21 cellular contexts compared by ENCODE assay signal in the genomic region with DNA sequence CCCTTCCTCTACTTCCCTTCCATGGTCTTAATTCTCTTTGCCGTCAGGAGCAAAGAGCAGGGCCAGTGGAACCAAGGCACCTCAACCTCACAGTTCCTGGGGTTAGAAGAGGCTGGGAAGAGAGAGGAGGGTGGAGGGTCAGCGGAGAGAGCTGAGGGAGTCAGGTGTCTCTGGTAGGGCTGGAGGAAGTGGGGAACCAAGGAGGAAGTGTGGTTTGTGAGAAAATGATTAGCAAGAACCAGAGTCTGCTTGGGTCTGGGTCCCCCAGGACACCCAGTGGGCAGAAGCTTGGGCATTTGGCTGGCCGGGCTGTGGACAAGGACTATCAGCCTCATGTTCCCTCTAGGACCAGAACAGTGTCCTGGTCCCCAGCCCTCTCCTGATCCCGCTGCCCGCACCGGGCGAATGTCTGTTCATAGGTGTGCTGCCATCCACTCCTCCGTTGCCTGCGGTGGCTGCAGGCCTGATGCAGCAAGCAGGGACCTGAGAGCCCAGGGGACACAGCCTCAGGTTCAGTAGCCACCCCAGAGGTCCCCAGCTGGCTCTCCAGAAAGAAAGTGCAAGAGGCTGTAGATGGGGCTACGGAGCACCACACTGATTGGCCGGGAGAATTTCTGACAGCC. TPM values are rescaled to one million over a fixed set of nuclear protein-coding genes. Genes with fewer than 3 reads are reported as not detected.
"Had no signal": no experiment of that assay in that cellular context is flagged by ENCODE, and none has a peak within 500 bp of the region (broad histone marks: within the 10 kb centered on the region; RNA-seq: fewer than 3 reads in every experiment).

No MANE protein-coding gene starts in this region.

- H3K4me3 Mint-ChIP-seq: activated CD8-positive, alpha-beta memory T cell treated with anti-CD3 and anti-CD28 coated beads, Interleukin-2, amount 10 ng/mL, durations not matched to agents 7 days and 5 days; activated T-cell treated with anti-CD3 and anti-CD28 coated beads, Interleukin-2, amount 50 U/mL, for 24 hours; stimulated activated effector memory CD8-positive, alpha-beta T cell treated with anti-CD3 and anti-CD28 coated beads, Interleukin-12 subunit alpha, Interleukin-12 subunit beta, amount 100 ng/mL, for 72 hours; T-helper 1 cell treated with Interleukin-12 subunit alpha and Interleukin-12 subunit beta and Interleukin-4 antibody, amounts not matched to agents 30 μg/mL and 1 μg/mL, for 36 hours; type B pancreatic cell had no signal

- ATAC-seq: activated CD8-positive, alpha-beta memory T cell treated with anti-CD3 and anti-CD28 coated beads, Interleukin-2, amount 10 ng/mL, durations not matched to agents 7 days and 5 days; left cardiac atrium; naive thymus-derived CD4-positive, alpha-beta T cell had no signal

- H3K36me3 ChIP-seq: brain microvascular endothelial cell, esophagus muscularis mucosa, neutrophil, right atrium auricular region had no signal

- H3K4me3 ChIP-seq: esophagus muscularis mucosa, lung, right atrium auricular region, smooth muscle cell had no signal

- DNase-seq: activated CD4-positive, alpha-beta T cell treated with anti-CD3 and anti-CD28 coated beads for 1 hour; activated CD4-positive, alpha-beta T cell treated with anti-CD3 and anti-CD28 coated beads, Interleukin-2, amount 50 U/mL, for 48 hours; activated CD8-positive, alpha-beta memory T cell treated with anti-CD3 and anti-CD28 coated beads, Interleukin-2, amount 10 ng/mL, durations not matched to agents 7 days and 5 days; activated effector memory CD4-positive, alpha-beta T cell treated with Interleukin-2 at 50 U/mL for 16 hours; activated T-cell treated with anti-CD3 and anti-CD28 coated beads, Interleukin-2, amount 50 U/mL, for 24 hours; brain microvascular endothelial cell; glutamatergic neuron; left cardiac atrium; naive thymus-derived CD4-positive, alpha-beta T cell had no signal

- H3K9me3 ChIP-seq: esophagus muscularis mucosa, neutrophil, right atrium auricular region had no signal

- H3K27ac Mint-ChIP-seq: activated CD8-positive, alpha-beta memory T cell treated with anti-CD3 and anti-CD28 coated beads, Interleukin-2, amount 10 ng/mL, durations not matched to agents 7 days and 5 days; activated naive CD4-positive, alpha-beta T cell treated with anti-CD3 and anti-CD28 coated beads, Interleukin-2, amount 50 U/mL, for 72 hours; activated T-cell treated with anti-CD3 and anti-CD28 coated beads, Interleukin-2, amount 50 U/mL, for 24 hours; stimulated activated effector memory CD8-positive, alpha-beta T cell treated with anti-CD3 and anti-CD28 coated beads, Interleukin-12 subunit alpha, Interleukin-12 subunit beta, amount 100 ng/mL, for 72 hours; type B pancreatic cell had no signal

- H3K9me3 Mint-ChIP-seq: activated naive CD4-positive, alpha-beta T cell treated with anti-CD3 and anti-CD28 coated beads, Interleukin-2, amount 50 U/mL, for 72 hours; activated T-cell treated with anti-CD3 and anti-CD28 coated beads, Interleukin-2, amount 50 U/mL, for 24 hours; stimulated activated effector memory CD8-positive, alpha-beta T cell treated with anti-CD3 and anti-CD28 coated beads, Interleukin-12 subunit alpha, Interleukin-12 subunit beta, amount 100 ng/mL, for 72 hours; T-helper 1 cell treated with Interleukin-12 subunit alpha and Interleukin-12 subunit beta and Interleukin-4 antibody, amounts not matched to agents 30 μg/mL and 1 μg/mL, for 36 hours; type B pancreatic cell had no signal

- H3K4me2 ChIP-seq: smooth muscle cell had no signal

- H3K27ac ChIP-seq: brain microvascular endothelial cell, esophagus muscularis mucosa, neutrophil, right atrium auricular region had no signal

RNA-seq across cellular contexts. Expression of a gene that starts 2.3 kb away (rescaled TPM):
- total RNA-seq: activated CD8-positive, alpha-beta memory T cell treated with anti-CD3 and anti-CD28 coated beads, Interleukin-2, amount 10 ng/mL, durations not matched to agents 7 days and 5 days; activated naive CD4-positive, alpha-beta T cell treated with anti-CD3 and anti-CD28 coated beads, Interleukin-2, amount 50 U/mL, for 72 hours; chondrocyte; dermis microvascular lymphatic vessel endothelial cell; esophagus muscularis mucosa; left cardiac atrium; lung; naive thymus-derived CD4-positive, alpha-beta T cell; right atrium auricular region; smooth muscle cell had no signal
- polyA plus RNA-seq: lung; naive thymus-derived CD4-positive, alpha-beta T cell had no signal

RNA-seq across cellular contexts. Expression of a gene that starts 15.9 kb away (rescaled TPM):
- total RNA-seq: activated CD8-positive, alpha-beta memory T cell treated with anti-CD3 and anti-CD28 coated beads, Interleukin-2, amount 10 ng/mL, durations not matched to agents 7 days and 5 days; activated naive CD4-positive, alpha-beta T cell treated with anti-CD3 and anti-CD28 coated beads, Interleukin-2, amount 50 U/mL, for 72 hours; chondrocyte; dermis microvascular lymphatic vessel endothelial cell; esophagus muscularis mucosa; left cardiac atrium; lung; naive thymus-derived CD4-positive, alpha-beta T cell; right atrium auricular region had no signal
- polyA plus RNA-seq: lung; naive thymus-derived CD4-positive, alpha-beta T cell had no signal

RNA-seq across cellular contexts. Expression of a gene that starts 17.7 kb away (rescaled TPM):
- total RNA-seq: activated CD8-positive, alpha-beta memory T cell treated with anti-CD3 and anti-CD28 coated beads, Interleukin-2, amount 10 ng/mL, durations not matched to agents 7 days and 5 days; activated naive CD4-positive, alpha-beta T cell treated with anti-CD3 and anti-CD28 coated beads, Interleukin-2, amount 50 U/mL, for 72 hours; chondrocyte; dermis microvascular lymphatic vessel endothelial cell; esophagus muscularis mucosa; left cardiac atrium; naive thymus-derived CD4-positive, alpha-beta T cell; right atrium auricular region; smooth muscle cell had no signal
- polyA plus RNA-seq: lung; naive thymus-derived CD4-positive, alpha-beta T cell had no signal

RNA-seq across cellular contexts. Expression of a gene that starts 18.4 kb away (rescaled TPM):
- total RNA-seq: activated CD8-positive, alpha-beta memory T cell treated with anti-CD3 and anti-CD28 coated beads, Interleukin-2, amount 10 ng/mL, durations not matched to agents 7 days and 5 days; activated naive CD4-positive, alpha-beta T cell treated with anti-CD3 and anti-CD28 coated beads, Interleukin-2, amount 50 U/mL, for 72 hours; chondrocyte; dermis microvascular lymphatic vessel endothelial cell; esophagus muscularis mucosa; fibroblast of villous mesenchyme; left cardiac atrium; lung; naive thymus-derived CD4-positive, alpha-beta T cell; right atrium auricular region had no signal
- polyA plus RNA-seq: lung; naive thymus-derived CD4-positive, alpha-beta T cell had no signal

RNA-seq across cellular contexts. Expression of a gene that starts 27.9 kb away (rescaled TPM):
- total RNA-seq: activated CD8-positive, alpha-beta memory T cell treated with anti-CD3 and anti-CD28 coated beads, Interleukin-2, amount 10 ng/mL, durations not matched to agents 7 days and 5 days; activated naive CD4-positive, alpha-beta T cell treated with anti-CD3 and anti-CD28 coated beads, Interleukin-2, amount 50 U/mL, for 72 hours; chondrocyte; dermis microvascular lymphatic vessel endothelial cell; esophagus muscularis mucosa; left cardiac atrium; naive thymus-derived CD4-positive, alpha-beta T cell; right atrium auricular region; smooth muscle cell had no signal
- polyA plus RNA-seq: lung; naive thymus-derived CD4-positive, alpha-beta T cell had no signal
